In the genomic region with DNA sequence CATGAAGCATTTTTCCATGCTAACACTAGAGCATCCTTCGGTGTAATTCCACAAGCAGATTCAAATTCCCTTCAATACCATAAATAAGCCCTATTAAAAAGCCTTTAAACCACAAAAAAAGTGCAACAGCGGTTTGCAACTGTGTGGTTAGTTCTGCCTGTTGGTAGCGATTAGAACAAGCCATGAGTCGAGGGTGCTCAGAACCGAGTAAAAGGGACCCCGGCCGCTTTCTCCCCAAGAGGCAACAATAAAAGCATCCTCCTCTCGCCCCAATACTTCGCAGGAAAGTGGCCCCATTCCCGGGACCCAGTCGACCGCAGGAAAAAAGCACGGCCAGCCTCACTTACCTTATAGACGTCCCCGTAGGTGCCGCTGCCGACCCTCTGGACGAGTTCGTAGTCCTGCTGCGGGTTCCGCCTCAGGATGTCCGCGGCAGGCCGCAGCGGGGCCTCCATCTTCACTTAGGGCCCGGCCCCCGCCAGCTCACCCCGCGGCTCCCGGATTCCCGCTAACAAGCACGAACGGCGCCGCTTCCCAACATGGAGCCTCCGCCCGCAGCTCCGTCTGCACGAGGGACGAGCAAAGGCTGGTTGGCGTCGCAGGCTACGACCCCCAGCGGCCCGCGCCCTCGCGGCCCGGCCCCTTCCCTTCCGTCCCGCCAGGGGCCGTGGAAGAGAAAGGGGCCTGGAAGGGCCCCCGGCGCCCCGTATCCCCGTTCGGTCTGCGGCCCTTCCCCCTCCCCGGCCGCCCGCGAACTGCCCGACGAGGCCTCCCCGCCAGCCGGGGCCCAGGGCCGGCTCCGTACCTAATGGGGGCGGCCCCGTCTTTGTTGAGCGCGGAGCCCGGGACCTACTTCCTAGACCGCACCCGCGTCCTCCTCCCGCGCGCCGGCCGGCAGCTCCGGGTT, we compare ENCODE assay signal across 1 cellular context.
TF ChIP-seq lines count a peak whose summit lies in the region.

No MANE protein-coding gene starts in this region.

TF ChIP-seq in HepG2, 621 proteins besides CTCF, POLR2A, EP300 and RAD21 (continued from another document and continues in another):
- TF ChIP-seq, protein P1, sequence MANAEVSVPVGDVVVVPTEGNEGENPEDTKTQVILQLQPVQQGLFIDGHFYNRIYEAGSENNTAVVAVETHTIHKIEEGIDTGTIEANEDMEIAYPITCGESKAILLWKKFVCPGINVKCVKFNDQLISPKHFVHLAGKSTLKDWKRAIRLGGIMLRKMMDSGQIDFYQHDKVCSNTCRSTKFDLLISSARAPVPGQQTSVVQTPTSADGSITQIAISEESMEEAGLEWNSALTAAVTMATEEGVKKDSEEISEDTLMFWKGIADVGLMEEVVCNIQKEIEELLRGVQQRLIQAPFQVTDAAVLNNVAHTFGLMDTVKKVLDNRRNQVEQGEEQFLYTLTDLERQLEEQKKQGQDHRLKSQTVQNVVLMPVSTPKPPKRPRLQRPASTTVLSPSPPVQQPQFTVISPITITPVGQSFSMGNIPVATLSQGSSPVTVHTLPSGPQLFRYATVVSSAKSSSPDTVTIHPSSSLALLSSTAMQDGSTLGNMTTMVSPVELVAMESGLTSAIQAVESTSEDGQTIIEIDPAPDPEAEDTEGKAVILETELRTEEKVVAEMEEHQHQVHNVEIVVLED (CRISPR knock-in tag; IDR thresholded peaks at IDR 0.05; ENCODE audit: borderline replicate concordance): no peak
- TF ChIP-seq SUZ12 (IDR thresholded peaks at IDR 0.05; ENCODE audit: low read depth, low read length): no peak
- TF ChIP-seq XBP1 (CRISPR knock-in tag; IDR thresholded peaks at IDR 0.05): no peak
- TF ChIP-seq ZNF136 (CRISPR knock-in tag; IDR thresholded peaks at IDR 0.05; ENCODE audit: low read depth): no peak
- no peak for TF ChIP-seq PHB2 (IDR thresholded peaks at IDR 0.05; ENCODE audit: partially characterized antibody)
- no peak for TF ChIP-seq RXRA (CRISPR knock-in tag; IDR thresholded peaks at IDR 0.05)
- 0 out of 2 replicates have a peak, but pooled peaks have one; percentile 59 for TF ChIP-seq ZNF530 (CRISPR knock-in tag; IDR thresholded peaks at IDR 0.05; ENCODE audit: low read depth)
- TF ChIP-seq ZNF746 (CRISPR knock-in tag; IDR thresholded peaks at IDR 0.05): peak; percentile 46; the same call in 1 of the 2 replicates
- TF ChIP-seq, protein P2, sequence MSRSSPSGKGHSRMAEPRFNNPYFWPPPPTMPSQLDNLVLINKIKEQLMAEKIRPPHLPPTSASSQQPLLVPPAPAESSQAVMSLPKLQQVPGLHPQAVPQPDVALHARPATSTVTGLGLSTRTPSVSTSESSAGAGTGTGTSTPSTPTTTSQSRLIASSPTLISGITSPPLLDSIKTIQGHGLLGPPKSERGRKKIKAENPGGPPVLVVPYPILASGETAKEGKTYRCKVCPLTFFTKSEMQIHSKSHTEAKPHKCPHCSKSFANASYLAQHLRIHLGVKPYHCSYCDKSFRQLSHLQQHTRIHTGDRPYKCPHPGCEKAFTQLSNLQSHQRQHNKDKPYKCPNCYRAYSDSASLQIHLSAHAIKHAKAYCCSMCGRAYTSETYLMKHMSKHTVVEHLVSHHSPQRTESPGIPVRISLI (CRISPR knock-in tag; IDR thresholded peaks at IDR 0.05; ENCODE audit: borderline replicate concordance): 0 out of 2 replicates have a peak, but pooled peaks have one; percentile 5
- TF ChIP-seq DR1 (CRISPR knock-in tag; IDR thresholded peaks at IDR 0.05): no peak
- TF ChIP-seq GATAD2A (CRISPR knock-in tag; IDR thresholded peaks at IDR 0.05): peak; percentile 28; the same call in 1 of the 2 replicates
- peak; percentile 87; the same call in 1 of the 2 replicates for TF ChIP-seq ZBTB42 (CRISPR knock-in tag; IDR thresholded peaks at IDR 0.05)
- no peak for TF ChIP-seq ZBTB21 (CRISPR knock-in tag; IDR thresholded peaks at IDR 0.05)
- TF ChIP-seq, protein P3, sequence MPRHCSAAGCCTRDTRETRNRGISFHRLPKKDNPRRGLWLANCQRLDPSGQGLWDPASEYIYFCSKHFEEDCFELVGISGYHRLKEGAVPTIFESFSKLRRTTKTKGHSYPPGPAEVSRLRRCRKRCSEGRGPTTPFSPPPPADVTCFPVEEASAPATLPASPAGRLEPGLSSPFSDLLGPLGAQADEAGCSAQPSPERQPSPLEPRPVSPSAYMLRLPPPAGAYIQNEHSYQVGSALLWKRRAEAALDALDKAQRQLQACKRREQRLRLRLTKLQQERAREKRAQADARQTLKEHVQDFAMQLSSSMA (CRISPR knock-in tag; IDR thresholded peaks at IDR 0.05): no peak; the same call in 1 of the 2 replicates
- peak; percentile 78 for TF ChIP-seq PHF8 (CRISPR knock-in tag; IDR thresholded peaks at IDR 0.05)
- no peak for TF ChIP-seq ZNF510 (CRISPR knock-in tag; IDR thresholded peaks at IDR 0.05; ENCODE audit: low read depth)
- TF ChIP-seq, protein P4, sequence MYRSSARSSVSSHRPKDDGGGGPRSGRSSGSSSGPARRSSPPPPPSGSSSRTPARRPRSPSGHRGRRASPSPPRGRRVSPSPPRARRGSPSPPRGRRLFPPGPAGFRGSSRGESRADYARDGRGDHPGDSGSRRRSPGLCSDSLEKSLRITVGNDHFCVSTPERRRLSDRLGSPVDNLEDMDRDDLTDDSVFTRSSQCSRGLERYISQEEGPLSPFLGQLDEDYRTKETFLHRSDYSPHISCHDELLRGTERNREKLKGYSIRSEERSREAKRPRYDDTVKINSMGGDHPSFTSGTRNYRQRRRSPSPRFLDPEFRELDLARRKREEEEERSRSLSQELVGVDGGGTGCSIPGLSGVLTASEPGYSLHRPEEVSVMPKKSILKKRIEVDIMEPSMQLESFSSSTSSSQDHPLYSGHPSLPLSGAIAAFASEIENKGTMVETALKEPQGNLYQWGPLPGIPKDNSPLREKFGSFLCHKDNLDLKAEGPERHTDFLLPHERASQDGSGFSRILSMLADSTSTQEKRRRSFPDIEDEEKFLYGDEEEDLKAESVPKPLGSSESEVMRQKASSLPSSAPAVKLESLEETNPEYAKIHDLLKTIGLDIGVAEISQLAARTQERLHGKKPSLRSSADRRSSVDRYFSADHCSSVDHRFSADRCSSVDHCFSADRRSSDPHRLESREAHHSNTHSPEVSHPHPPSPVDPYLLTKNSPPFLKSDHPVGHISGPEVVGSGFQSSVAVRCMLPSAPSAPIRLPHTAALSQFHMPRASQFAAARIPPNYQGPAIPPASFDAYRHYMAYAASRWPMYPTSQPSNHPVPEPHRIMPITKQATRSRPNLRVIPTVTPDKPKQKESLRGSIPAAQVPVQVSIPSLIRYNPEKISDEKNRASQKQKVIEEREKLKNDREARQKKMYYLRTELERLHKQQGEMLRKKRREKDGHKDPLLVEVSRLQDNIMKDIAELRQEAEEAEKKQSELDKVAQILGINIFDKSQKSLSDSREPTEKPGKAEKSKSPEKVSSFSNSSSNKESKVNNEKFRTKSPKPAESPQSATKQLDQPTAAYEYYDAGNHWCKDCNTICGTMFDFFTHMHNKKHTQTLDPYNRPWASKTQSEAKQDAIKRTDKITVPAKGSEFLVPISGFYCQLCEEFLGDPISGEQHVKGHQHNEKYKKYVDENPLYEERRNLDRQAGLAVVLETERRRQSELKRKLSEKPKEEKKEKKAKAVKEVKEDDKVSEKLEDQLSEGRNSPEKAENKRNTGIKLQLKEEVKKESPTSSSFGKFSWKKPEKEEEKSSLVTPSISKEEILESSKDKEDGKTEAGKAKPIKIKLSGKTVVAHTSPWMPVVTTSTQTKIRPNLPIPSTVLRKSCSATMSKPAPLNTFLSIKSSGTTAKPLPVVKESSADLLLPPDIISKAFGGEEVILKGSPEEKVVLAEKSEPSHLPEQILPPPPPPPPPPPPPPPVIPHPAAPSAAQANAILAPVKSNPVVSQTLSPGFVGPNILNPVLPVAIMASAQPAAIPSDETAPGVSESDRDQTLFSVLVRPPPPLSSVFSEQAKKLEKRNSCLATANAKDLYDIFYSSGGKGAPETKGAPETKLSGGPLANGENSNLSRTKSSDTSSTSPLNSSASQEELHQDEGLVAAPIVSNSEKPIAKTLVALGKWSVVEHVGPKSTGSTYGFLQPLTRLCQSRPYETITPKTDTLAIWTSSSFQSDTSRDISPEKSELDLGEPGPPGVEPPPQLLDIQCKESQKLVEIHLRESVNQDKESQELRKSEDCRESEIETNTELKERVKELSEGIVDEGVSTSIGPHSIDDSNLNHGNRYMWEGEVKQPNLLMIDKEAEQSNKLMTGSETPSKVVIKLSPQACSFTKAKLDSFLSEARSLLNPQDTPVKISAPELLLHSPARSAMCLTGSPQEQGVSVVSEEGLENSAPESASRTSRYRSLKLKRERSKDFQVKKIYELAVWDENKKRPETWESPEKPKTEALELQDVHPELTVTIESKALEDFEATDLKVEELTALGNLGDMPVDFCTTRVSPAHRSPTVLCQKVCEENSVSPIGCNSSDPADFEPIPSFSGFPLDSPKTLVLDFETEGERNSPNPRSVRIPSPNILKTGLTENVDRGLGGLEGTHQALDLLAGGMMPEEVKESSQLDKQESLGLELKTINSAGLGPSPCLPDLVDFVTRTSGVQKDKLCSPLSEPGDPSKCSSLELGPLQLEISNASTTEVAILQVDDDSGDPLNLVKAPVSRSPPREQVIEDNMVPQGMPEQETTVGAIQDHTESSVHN (CRISPR knock-in tag; IDR thresholded peaks at IDR 0.05): no peak
- 0 out of 2 replicates have a peak, but pooled peaks have one; percentile 13 for TF ChIP-seq ZNF891 (CRISPR knock-in tag; IDR thresholded peaks at IDR 0.05)
- TF ChIP-seq, protein P5, sequence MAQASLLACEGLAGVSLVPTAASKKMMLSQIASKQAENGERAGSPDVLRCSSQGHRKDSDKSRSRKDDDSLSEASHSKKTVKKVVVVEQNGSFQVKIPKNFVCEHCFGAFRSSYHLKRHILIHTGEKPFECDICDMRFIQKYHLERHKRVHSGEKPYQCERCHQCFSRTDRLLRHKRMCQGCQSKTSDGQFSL (CRISPR knock-in tag; IDR thresholded peaks at IDR 0.05): 0 out of 2 replicates have a peak, but pooled peaks have one; percentile 21
- TF ChIP-seq SP4 (CRISPR knock-in tag; IDR thresholded peaks at IDR 0.05): 0 out of 2 replicates have a peak, but pooled peaks have one; percentile 44
- peak; percentile 48; the same call in 1 of the 2 replicates for TF ChIP-seq ZNF616 (CRISPR knock-in tag; IDR thresholded peaks at IDR 0.05; ENCODE audit: low read depth)
- TF ChIP-seq, protein P6, sequence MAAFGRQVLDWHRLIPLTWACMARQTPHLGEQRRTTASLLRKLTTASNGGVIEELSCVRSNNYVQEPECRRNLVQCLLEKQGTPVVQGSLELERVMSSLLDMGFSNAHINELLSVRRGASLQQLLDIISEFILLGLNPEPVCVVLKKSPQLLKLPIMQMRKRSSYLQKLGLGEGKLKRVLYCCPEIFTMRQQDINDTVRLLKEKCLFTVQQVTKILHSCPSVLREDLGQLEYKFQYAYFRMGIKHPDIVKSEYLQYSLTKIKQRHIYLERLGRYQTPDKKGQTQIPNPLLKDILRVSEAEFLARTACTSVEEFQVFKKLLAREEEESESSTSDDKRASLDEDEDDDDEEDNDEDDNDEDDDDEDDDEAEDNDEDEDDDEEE (CRISPR knock-in tag; IDR thresholded peaks at IDR 0.05): 0 out of 2 replicates have a peak, but pooled peaks have one; percentile 17
- TF ChIP-seq ZSCAN21 (CRISPR knock-in tag; IDR thresholded peaks at IDR 0.05; ENCODE audit: borderline replicate concordance): peak; percentile 50
- 0 out of 2 replicates have a peak, but pooled peaks have one; percentile 6 for TF ChIP-seq ATF7-NPFF (CRISPR knock-in tag; IDR thresholded peaks at IDR 0.05; ENCODE audit: low read depth)
- TF ChIP-seq MED1 (CRISPR knock-in tag; IDR thresholded peaks at IDR 0.05): no peak
- TF ChIP-seq, protein P7, sequence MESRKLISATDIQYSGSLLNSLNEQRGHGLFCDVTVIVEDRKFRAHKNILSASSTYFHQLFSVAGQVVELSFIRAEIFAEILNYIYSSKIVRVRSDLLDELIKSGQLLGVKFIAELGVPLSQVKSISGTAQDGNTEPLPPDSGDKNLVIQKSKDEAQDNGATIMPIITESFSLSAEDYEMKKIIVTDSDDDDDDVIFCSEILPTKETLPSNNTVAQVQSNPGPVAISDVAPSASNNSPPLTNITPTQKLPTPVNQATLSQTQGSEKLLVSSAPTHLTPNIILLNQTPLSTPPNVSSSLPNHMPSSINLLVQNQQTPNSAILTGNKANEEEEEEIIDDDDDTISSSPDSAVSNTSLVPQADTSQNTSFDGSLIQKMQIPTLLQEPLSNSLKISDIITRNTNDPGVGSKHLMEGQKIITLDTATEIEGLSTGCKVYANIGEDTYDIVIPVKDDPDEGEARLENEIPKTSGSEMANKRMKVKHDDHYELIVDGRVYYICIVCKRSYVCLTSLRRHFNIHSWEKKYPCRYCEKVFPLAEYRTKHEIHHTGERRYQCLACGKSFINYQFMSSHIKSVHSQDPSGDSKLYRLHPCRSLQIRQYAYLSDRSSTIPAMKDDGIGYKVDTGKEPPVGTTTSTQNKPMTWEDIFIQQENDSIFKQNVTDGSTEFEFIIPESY (CRISPR knock-in tag; IDR thresholded peaks at IDR 0.05): no peak
- no peak for TF ChIP-seq ZNF20 (CRISPR knock-in tag; IDR thresholded peaks at IDR 0.05)
- peak; percentile 78; the same call in 1 of the 2 replicates for TF ChIP-seq ZNF563 (CRISPR knock-in tag; IDR thresholded peaks at IDR 0.05)
- TF ChIP-seq KDM1A (CRISPR knock-in tag; IDR thresholded peaks at IDR 0.05): no peak
- TF ChIP-seq, protein P8, sequence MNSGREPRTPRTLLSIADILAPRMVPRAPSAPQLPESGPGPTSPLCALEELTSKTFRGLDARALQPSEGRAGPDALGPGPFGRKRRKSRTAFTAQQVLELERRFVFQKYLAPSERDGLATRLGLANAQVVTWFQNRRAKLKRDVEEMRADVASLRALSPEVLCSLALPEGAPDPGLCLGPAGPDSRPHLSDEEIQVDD (CRISPR knock-in tag; IDR thresholded peaks at IDR 0.05; ENCODE audit: borderline replicate concordance): 0 out of 2 replicates have a peak, but pooled peaks have one; percentile 29
- 0 out of 2 replicates have a peak, but pooled peaks have one; percentile 12 for TF ChIP-seq NFATC3 (CRISPR knock-in tag; IDR thresholded peaks at IDR 0.05)
- 0 out of 2 replicates have a peak, but pooled peaks have one; percentile 56 for TF ChIP-seq SNAI1 (CRISPR knock-in tag; IDR thresholded peaks at IDR 0.05; ENCODE audit: borderline replicate concordance)
- no peak for TF ChIP-seq STAT5B (CRISPR knock-in tag; IDR thresholded peaks at IDR 0.05)
- TF ChIP-seq HES4 (CRISPR knock-in tag; IDR thresholded peaks at IDR 0.05; ENCODE audit: borderline replicate concordance): peak; percentile 86; the same call in 1 of the 2 replicates
- TF ChIP-seq MEIS2 (CRISPR knock-in tag; IDR thresholded peaks at IDR 0.05): peak; percentile 66; the same call in 1 of the 2 replicates
- TF ChIP-seq, protein P9, sequence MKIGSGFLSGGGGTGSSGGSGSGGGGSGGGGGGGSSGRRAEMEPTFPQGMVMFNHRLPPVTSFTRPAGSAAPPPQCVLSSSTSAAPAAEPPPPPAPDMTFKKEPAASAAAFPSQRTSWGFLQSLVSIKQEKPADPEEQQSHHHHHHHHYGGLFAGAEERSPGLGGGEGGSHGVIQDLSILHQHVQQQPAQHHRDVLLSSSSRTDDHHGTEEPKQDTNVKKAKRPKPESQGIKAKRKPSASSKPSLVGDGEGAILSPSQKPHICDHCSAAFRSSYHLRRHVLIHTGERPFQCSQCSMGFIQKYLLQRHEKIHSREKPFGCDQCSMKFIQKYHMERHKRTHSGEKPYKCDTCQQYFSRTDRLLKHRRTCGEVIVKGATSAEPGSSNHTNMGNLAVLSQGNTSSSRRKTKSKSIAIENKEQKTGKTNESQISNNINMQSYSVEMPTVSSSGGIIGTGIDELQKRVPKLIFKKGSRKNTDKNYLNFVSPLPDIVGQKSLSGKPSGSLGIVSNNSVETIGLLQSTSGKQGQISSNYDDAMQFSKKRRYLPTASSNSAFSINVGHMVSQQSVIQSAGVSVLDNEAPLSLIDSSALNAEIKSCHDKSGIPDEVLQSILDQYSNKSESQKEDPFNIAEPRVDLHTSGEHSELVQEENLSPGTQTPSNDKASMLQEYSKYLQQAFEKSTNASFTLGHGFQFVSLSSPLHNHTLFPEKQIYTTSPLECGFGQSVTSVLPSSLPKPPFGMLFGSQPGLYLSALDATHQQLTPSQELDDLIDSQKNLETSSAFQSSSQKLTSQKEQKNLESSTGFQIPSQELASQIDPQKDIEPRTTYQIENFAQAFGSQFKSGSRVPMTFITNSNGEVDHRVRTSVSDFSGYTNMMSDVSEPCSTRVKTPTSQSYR (CRISPR knock-in tag; IDR thresholded peaks at IDR 0.05; ENCODE audit: borderline replicate concordance): peak; percentile 13; the same call in 1 of the 2 replicates
- 0 out of 2 replicates have a peak, but pooled peaks have one; percentile 66 for TF ChIP-seq FLYWCH1 (CRISPR knock-in tag; IDR thresholded peaks at IDR 0.05)
